18 cellular contexts compared by ENCODE assay signal in the genomic region with DNA sequence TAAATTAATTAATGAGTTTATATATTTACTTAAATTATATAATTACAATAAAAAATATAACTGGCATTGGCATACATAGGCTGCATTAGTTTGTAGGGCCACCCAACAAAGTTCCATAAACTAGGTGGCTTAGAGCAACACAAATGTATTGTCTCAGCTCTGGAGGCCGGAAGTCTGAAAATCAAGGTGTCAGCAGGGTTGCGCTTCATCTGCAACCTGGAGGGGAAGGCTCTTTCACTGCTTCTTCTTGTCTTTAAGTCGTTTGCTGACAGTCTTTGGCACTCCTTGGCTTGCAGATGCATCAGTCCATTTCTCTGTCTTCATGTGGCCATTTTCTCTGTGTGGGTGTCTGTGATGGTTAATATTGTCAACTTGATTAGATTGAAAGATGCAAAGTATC. TPM values are rescaled to one million over a fixed set of nuclear protein-coding genes. Genes with fewer than 3 reads are reported as not detected.
A peak's percentile ranks its signal among the peaks of the same experiment; 100 is the strongest.
DNase-seq lines count a peak whose midpoint lies in the region; ATAC-seq and TF ChIP-seq lines count a peak whose summit lies in the region.
"Had no signal": no experiment of that assay in that cellular context is flagged by ENCODE, and none has a peak within 500 bp of the region (broad histone marks: within the 10 kb centered on the region; RNA-seq: fewer than 3 reads in every experiment).

No MANE protein-coding gene starts in this region.

- H2AK9ac ChIP-seq in IMR-90 (replicated peaks; ENCODE audit: low read depth, low read length, poor library complexity): no peak overlapping the region

- peaks cover 0 to 6% (median 2%) of the 10 kb centered on the region in 3 donors for H3K27me3 Mint-ChIP-seq in CD14-positive monocyte (ENCODE audit: low read depth in 3 of 3)

- no peak overlapping the region for H3K4ac ChIP-seq in IMR-90 (ENCODE audit: low read depth, low read length)

- ATAC-seq in IMR-90 (ENCODE audit: low read depth) (no peak), GM21619 (IDR thresholded peaks at IDR 0.05; ENCODE audit: unreplicated experiment) (no peak)
- ATAC-seq: CD8-positive, alpha-beta T cell; GM12878 had no signal

- intact Hi-C loops in CD14-positive monocyte (cut with micrococcal nuclease) (loop anchor here in 1 of 2 donors (10.0 kb wide), 1 partner anchor 82 kb away; no protein-coding TSS in a partner anchor), IMR-90 (cut with micrococcal nuclease) (no loop called here)

- H4K5ac ChIP-seq in IMR-90 (ENCODE audit: low read depth, low read length): no peak overlapping the region

- H3K4me1 Mint-ChIP-seq in CD14-positive monocyte: peaks cover 82% of the 10 kb centered on the region

- no peak overlapping the region for H3K9ac ChIP-seq in IMR-90 (ENCODE audit: low read depth, low read length)

- no peak overlapping the region for H3K14ac ChIP-seq in IMR-90 (replicated peaks; ENCODE audit: low read depth, low read length)

- H2AFZ ChIP-seq in IMR-90 (replicated peaks; ENCODE audit: low read length, poor library complexity): peak overlapping the region; percentile 19

- no peak overlapping the region for H3K4me3 Mint-ChIP-seq in CD14-positive monocyte
- H3K4me3 Mint-ChIP-seq: CD8-positive, alpha-beta T cell; HFFc6 had no signal

- peaks cover 15% of the 10 kb centered on the region for H3K9me1 ChIP-seq in IMR-90 (ENCODE audit: insufficient read depth, low read length)

- H2BK120ac ChIP-seq in IMR-90 (ENCODE audit: low read depth, low read length): no peak overlapping the region

- H2BK20ac ChIP-seq in IMR-90 (ENCODE audit: low read depth, low read length): no peak overlapping the region

- H3K27ac ChIP-seq in IMR-90 (ENCODE audit: insufficient read depth, low read length): no peak overlapping the region

- no peak overlapping the region for H4K91ac ChIP-seq in IMR-90 (ENCODE audit: insufficient read depth, low read depth, low read length)

- H3K18ac ChIP-seq in IMR-90 (ENCODE audit: low read depth, low read length): no peak overlapping the region

- no peaks in the 10 kb centered on the region for H3K9me3 ChIP-seq in IMR-90 (ENCODE audit: control insufficient read depth, insufficient read depth, low read length)
- H3K9me3 ChIP-seq: Caco-2, HAP-1 had no signal

- no peak for TF ChIP-seq RAD21 in IMR-90 (IDR thresholded peaks at IDR 0.05; ENCODE audit: low read length)

- H4K20me1 ChIP-seq in IMR-90 (ENCODE audit: insufficient read depth, low read length): no peaks in the 10 kb centered on the region

- peaks cover 8% of the 10 kb centered on the region; the same call in 1 of the 2 replicates for H3K4me1 ChIP-seq in IMR-90 (ENCODE audit: control insufficient read depth, insufficient read depth, low read length)
- H3K4me1 ChIP-seq: Caco-2, HAP-1 had no signal

- DNase-seq in CD14-positive monocyte (ENCODE audit: low spot score) (no peak), IMR-90 (no peak), RPMI8226 (peak; percentile 86), mesenteric fat pad (ENCODE audit: low spot score) (peak; percentile 39), NCI-H2081 treated with DMSO at 0.1 percent for 48 hours (lab: John Stamatoyannopoulos, UW) (no peak)
- DNase-seq: C1 segment of cervical spinal cord; Caco-2; CD4-positive, CD25-positive, alpha-beta regulatory T cell; CD8-positive, alpha-beta T cell; DMS 273 treated with DMSO at 0.1 percent for 48 hours; DMS79; EL; GDM1; GOT3; HFFc6 had no signal

- in situ Hi-C loops in IMR-90 (cut with MboI; ENCODE audit: low sequenced_read_pairs): no loop called here

- H3K23ac ChIP-seq in IMR-90 (ENCODE audit: low read depth, low read length): no peak overlapping the region

- no peak for TF ChIP-seq CTCF in CD14-positive monocyte (IDR thresholded peaks at IDR 0.05)
- TF ChIP-seq CTCF in IMR-90 (conservative IDR thresholded peaks at IDR 0.05; ENCODE audit: low read depth, low read length): no peak

- H3K36me3 Mint-ChIP-seq in CD14-positive monocyte: peaks cover 3 to 5% of the 10 kb centered on the region in 2 donors
- H3K36me3 Mint-ChIP-seq: CD4-positive, CD25-positive, alpha-beta regulatory T cell; CD8-positive, alpha-beta T cell had no signal

- no TSS peak for BruUV-seq in IMR-90 (replicated peaks; lab: Mats Ljungman, UMichigan)

- H3K9me3 Mint-ChIP-seq in CD14-positive monocyte: peaks cover 0 to 4% (median 0%) of the 10 kb centered on the region in 7 donors
- H3K9me3 Mint-ChIP-seq: CD4-positive, CD25-positive, alpha-beta regulatory T cell; CD8-positive, alpha-beta T cell; HFFc6 had no signal

- peak overlapping the region in 6 of 7 donors; percentile 4 to 89 (median 28) for H3K27ac Mint-ChIP-seq in CD14-positive monocyte
- H3K27ac Mint-ChIP-seq: CD4-positive, CD25-positive, alpha-beta regulatory T cell; CD8-positive, alpha-beta T cell; HFFc6 had no signal

- no peak overlapping the region for H2BK5ac ChIP-seq in IMR-90 (ENCODE audit: low read depth, low read length, poor library complexity, severe bottlenecking)

- POLR2A ChIA-PET in IMR-90 (lab: Charles Lee; ENCODE audit: unreplicated experiment): no interaction called here

- no peak overlapping the region for H2AK5ac ChIP-seq in IMR-90 (ENCODE audit: low read depth, low read length)

- no peak overlapping the region for H3K56ac ChIP-seq in IMR-90 (ENCODE audit: extremely low read depth, insufficient read depth, low read length)

- no peak for TF ChIP-seq POLR2A in IMR-90 (IDR thresholded peaks at IDR 0.05; ENCODE audit: low read depth, low read length)

- peaks cover 10% of the 10 kb centered on the region for H3K27me3 ChIP-seq in IMR-90 (ENCODE audit: control insufficient read depth, insufficient read depth, low read length)

- 85% methylated on average over 2 of the region's 3 CpGs; no CpG with 5 or more reads in 1 of the 2 experiments for WGBS in IMR-90 (ENCODE audit: extremely low coverage in 2 of 2, insufficient read length in 1 of 2), 2 experiments

- no peak overlapping the region for H2BK15ac ChIP-seq in IMR-90 (ENCODE audit: low read depth, low read length)

- H3K36me3 ChIP-seq in IMR-90 (ENCODE audit: control insufficient read depth, insufficient read depth, low read length): no peaks in the 10 kb centered on the region
- H3K36me3 ChIP-seq: HAP-1 had no signal

- H3K4me2 ChIP-seq in IMR-90 (ENCODE audit: low read depth, low read length): no peak overlapping the region

- H4K8ac ChIP-seq in IMR-90 (ENCODE audit: low read depth in 2 of 2, low read length in 2 of 2): no peak overlapping the region

- CTCF ChIA-PET in IMR-90 (lab: Yijun Ruan, JAX): no interaction called here

- no peaks in the 10 kb centered on the region for H3K79me1 ChIP-seq in IMR-90 (ENCODE audit: low read depth in 1 of 2, low read length in 2 of 2)

- no peak overlapping the region for H3K4me3 ChIP-seq in IMR-90 (ENCODE audit: insufficient read depth, low read depth, low read length)
- H3K4me3 ChIP-seq: GM12878, HAP-1 had no signal

- dilution Hi-C loops in IMR-90 (cut with HindIII; ENCODE audit: low sequenced_read_pairs, unreplicated experiment): no loop called here

TF ChIP-seq in IMR-90, 13 proteins besides CTCF, POLR2A, EP300 and RAD21:
- TF ChIP-seq MAZ (IDR thresholded peaks at IDR 0.05; ENCODE audit: borderline replicate concordance, low read depth, low read length): no peak
TF ChIP-seq in IMR-90: peak in this region for 0.

RNA-seq across cellular contexts. Expression of gene BLVRA, which starts 6.1 kb away (rescaled TPM):
- polyA plus RNA-seq in CD14-positive monocyte (100 to 1,000 TPM; 199 to 238 TPM), IMR-90 (2012; rRNA removed) (47.1 and 50.8 TPM in 2 replicates)
- total RNA-seq in IMR-90 (2012; rRNA removed) (32.3 and 35.8 TPM in 2 replicates), mesenteric fat pad (82.4 TPM)
- polyA plus RNA-seq in IMR-90 (2012; cell fraction: cytosol; rRNA removed): 32.2 and 46.4 TPM in 2 replicates
- 8.3 and 20.3 TPM in 2 replicates for polyA plus RNA-seq in IMR-90 (2012; cell fraction: nucleus; rRNA removed; ENCODE audit: low replicate concordance)

RNA-seq across cellular contexts. Expression of gene COA1, which starts 23.1 kb away (rescaled TPM):
- polyA plus RNA-seq in CD14-positive monocyte: 10 to 100 TPM; 56.2 to 57.8 TPM
- total RNA-seq in IMR-90 (2012; rRNA removed): 59.5 and 66.4 TPM in 2 replicates
- polyA plus RNA-seq in IMR-90 (2012; rRNA removed): 24.2 and 34.2 TPM in 2 replicates
- 8.0 and 13.1 TPM in 2 replicates for polyA plus RNA-seq in IMR-90 (2012; cell fraction: cytosol; rRNA removed)
- polyA plus RNA-seq in IMR-90 (2012; cell fraction: nucleus; rRNA removed; ENCODE audit: low replicate concordance): 10.3 and 43.3 TPM in 2 replicates
- total RNA-seq in mesenteric fat pad: 42.9 TPM

Comparison
In these comparisons a context has a peak if more than half of its experiments do, and no peak if none do; other contexts are left out.
1. DNase-seq: peak in RPMI8226 (single experiment) and mesenteric fat pad (single experiment); none in CD14-positive monocyte (single experiment), IMR-90 (single experiment) and NCI-H2081 treated with DMSO at 0.1 percent for 48 hours (single experiment).